ENCODE assay signal across 15 cellular contexts in genomic region chr14:49612671-49613070, GRCh38. TPM values are rescaled to one million over a fixed set of nuclear protein-coding genes. Genes with fewer than 3 reads are reported as not detected.
DNase-seq lines count a peak whose midpoint lies in the region; FAIRE-seq and TF ChIP-seq lines count a peak whose summit lies in the region.
"Had no signal": no experiment of that assay in that cellular context is flagged by ENCODE, and none has a peak within 500 bp of the region (broad histone marks: within the 10 kb centered on the region; RNA-seq: fewer than 3 reads in every experiment).

No MANE protein-coding gene starts in this region.

- H2AFZ ChIP-seq in Loucy (ENCODE audit: low read length) = no peak overlapping the region

- peaks cover 50% of the 10 kb centered on the region for H3K36me3 Mint-ChIP-seq in nephron progenitor cell (ENCODE audit: low read depth)

- WGBS in small intestine, 3 donors = 92 to 98% (median 96%) methylated on average over 8 of the region's 8 CpGs

- H3K79me2 ChIP-seq in Loucy (ENCODE audit: insufficient read depth, low read length) = peaks cover 73% of the 10 kb centered on the region

- H3K9me3 Mint-ChIP-seq in nephron progenitor cell = no peaks in the 10 kb centered on the region
- H3K9me3 Mint-ChIP-seq: CD4-positive, alpha-beta memory T cell had no signal

- H3K4me1 Mint-ChIP-seq in nephron progenitor cell = peaks cover 10% of the 10 kb centered on the region

- CTCF ChIA-PET in HEK293 (lab: Yijun Ruan, JAX) = interaction anchor here (0.6 kb wide), 1 partner anchor 165 kb away, joined by 4 read pairs; no protein-coding TSS in a partner anchor

- no peaks in the 10 kb centered on the region for H3K4me1 ChIP-seq in HEK293 (ENCODE audit: control insufficient read depth, insufficient read depth, low read length)
- H3K4me1 ChIP-seq in Loucy (ENCODE audit: insufficient read depth, low read length, poor library complexity, severe bottlenecking) = peaks cover 9% of the 10 kb centered on the region
- no peaks in the 10 kb centered on the region for H3K4me1 ChIP-seq in small intestine (ENCODE audit: control insufficient read depth in 2 of 2, insufficient read depth in 1 of 2, low read depth in 1 of 2, low read length in 1 of 2)
- H3K4me1 ChIP-seq: BE2C had no signal

- H3K27ac Mint-ChIP-seq in nephron progenitor cell = peak overlapping the region; percentile 33
- H3K27ac Mint-ChIP-seq: CD4-positive, alpha-beta memory T cell had no signal

- peak overlapping the region; percentile 20 for H3K9ac ChIP-seq in Loucy (ENCODE audit: low read depth, low read length, poor library complexity, severe bottlenecking)

- H4K20me1 ChIP-seq in Loucy (ENCODE audit: insufficient read depth, low read length, poor library complexity, severe bottlenecking) = peaks cover 23% of the 10 kb centered on the region

- FAIRE-seq in small intestine (lab: Jason Lieb, UNC) = no peak
- FAIRE-seq: A549, GM12878, GM18507 had no signal

- no peak overlapping the region for H3K27ac ChIP-seq in HEK293 (ENCODE audit: extremely low read depth, low read depth, low read length)
- no peak overlapping the region for H3K27ac ChIP-seq in small intestine (ENCODE audit: low read depth in 1 of 2, low read length in 1 of 2)
- H3K27ac ChIP-seq: A549, C4-2B, HL-60 had no signal

- peak overlapping the region; percentile 32 for H3K4me2 ChIP-seq in Loucy (ENCODE audit: low read depth, low read length, poor library complexity, severe bottlenecking)
- H3K4me2 ChIP-seq: A549 had no signal

- DNase-seq in amniotic epithelial cell (ENCODE audit: low read depth) = peak; percentile 54
- DNase-seq in nephron progenitor cell = no peak
- no peak for DNase-seq in superior temporal gyrus (ENCODE audit: extremely low spot score)
- DNase-seq in small intestine = no peak
- no peak for DNase-seq in nucleus accumbens (lab: John Stamatoyannopoulos, UW)
- DNase-seq: BE2C; CD4-positive, alpha-beta memory T cell; DMS79 had no signal

- H3F3A ChIP-seq in Loucy (ENCODE audit: low read depth) = peaks cover 12% of the 10 kb centered on the region; the same call in 1 of the 2 replicates

- no peak overlapping the region for H3K4me3 Mint-ChIP-seq in nephron progenitor cell
- H3K4me3 Mint-ChIP-seq: CD4-positive, alpha-beta memory T cell had no signal

- POLR2A ChIA-PET in HEK293 (lab: Yijun Ruan, JAX) = interaction anchor here (0.7 to 1.0 kb wide), 2 partner anchors 7 to 155 kb away, joined by 3 to 4 read pairs; partner anchors contain the start of gene RPL36AL

- H3K9me3 ChIP-seq in HEK293 (ENCODE audit: control insufficient read depth, insufficient read depth, low read depth, low read length) (no peaks in the 10 kb centered on the region), Loucy (ENCODE audit: insufficient read depth, low read depth, low read length) (no peaks in the 10 kb centered on the region), small intestine (ENCODE audit: control insufficient read depth, low read depth) (no peaks in the 10 kb centered on the region)
- H3K9me3 ChIP-seq: A549, BE2C had no signal

- TF ChIP-seq CTCF in HEK293 (tag by site-specific recombination; IDR thresholded peaks at IDR 0.05) (no peak), Loucy (conservative IDR thresholded peaks at IDR 0.05; ENCODE audit: low read length) (no peak), nephron progenitor cell (IDR thresholded peaks at IDR 0.05) (no peak)

- no peaks in the 10 kb centered on the region for H3K27me3 Mint-ChIP-seq in nephron progenitor cell (ENCODE audit: low read depth, poor library complexity)
- H3K27me3 Mint-ChIP-seq: CD4-positive, alpha-beta memory T cell had no signal

- H3K4me3 ChIP-seq in HEK293 (ENCODE audit: low read depth, low read length) = no peak overlapping the region
- no peak overlapping the region for H3K4me3 ChIP-seq in Loucy (ENCODE audit: low read length, poor library complexity, severe bottlenecking)
- H3K4me3 ChIP-seq in small intestine (ENCODE audit: low read depth in 1 of 2, low read length in 2 of 2) = no peak overlapping the region
- H3K4me3 ChIP-seq: A549, GM12878 had no signal

- H3K27me3 ChIP-seq in Loucy (ENCODE audit: insufficient read depth, low read length, poor library complexity, severe bottlenecking) (no peaks in the 10 kb centered on the region), small intestine (ENCODE audit: control insufficient read depth in 2 of 2, insufficient read depth in 2 of 2, low read length in 2 of 2) (no peaks in the 10 kb centered on the region)
- H3K27me3 ChIP-seq: BE2C had no signal

- no peaks in the 10 kb centered on the region for H3K9me2 ChIP-seq in Loucy (replicated peaks; ENCODE audit: low read depth, low read length)

- H3K36me3 ChIP-seq in HEK293 (ENCODE audit: control insufficient read depth in 2 of 2, insufficient read depth in 1 of 2, low read length in 2 of 2) (peaks cover 22 to 32% of the 10 kb centered on the region in 2 experiments), Loucy (ENCODE audit: insufficient read depth, low read length) (peaks cover 24% of the 10 kb centered on the region), small intestine (ENCODE audit: control insufficient read depth in 2 of 2, insufficient read depth in 2 of 2, low read length in 2 of 2) (no peaks in the 10 kb centered on the region)

TF ChIP-seq in HEK293, 187 proteins besides CTCF, POLR2A, EP300 and RAD21:
- TF ChIP-seq EGR2 (tag by site-specific recombination; IDR thresholded peaks at IDR 0.05; ENCODE audit: low read depth) (peak; percentile 29; the same call in 1 of the 2 replicates), ZNF391 (tag by site-specific recombination; IDR thresholded peaks at IDR 0.05; ENCODE audit: borderline replicate concordance, low read depth) (no peak)
TF ChIP-seq in HEK293: peak in this region for 1.

RNA-seq across cellular contexts. Expression of gene RPL36AL, which starts 7.8 kb away (rescaled TPM):
- 100 to 1,000 TPM; 525 to 910 (median 823) TPM for polyA plus RNA-seq in small intestine

RNA-seq across cellular contexts. Expression of gene MGAT2, which starts 7.9 kb away (rescaled TPM):
- 10 to 100 TPM; 13.5 to 26.6 (median 25.3) TPM for polyA plus RNA-seq in small intestine

RNA-seq across cellular contexts. Expression of gene LRR1, which starts 13.9 kb away (rescaled TPM):
- polyA plus RNA-seq in small intestine = 10 to 100 TPM; 14.1 to 21.0 (median 18.3) TPM

RNA-seq across cellular contexts. Expression of gene DNAAF2, which starts 22.4 kb away (rescaled TPM):
- polyA plus RNA-seq in small intestine = 10 to 100 TPM in 1 of 3 donors, 1 to 10 TPM in 2; 8.3 to 19.5 (median 9.2) TPM

RNA-seq across cellular contexts. Expression of gene RPS29, which starts 26.5 kb away (rescaled TPM):
- polyA plus RNA-seq in small intestine = 1,000 to 10,000 TPM; 2,810 to 5,742 (median 3,537) TPM
